In genomic region chr12:53207042-53207441, GRCh38 we compare ENCODE assay signal across 8 cellular contexts. TPM values are rescaled to one million over a fixed set of nuclear protein-coding genes. Genes with fewer than 3 reads are reported as not detected.
A peak's percentile ranks its signal among the peaks of the same experiment; 100 is the strongest.
DNase-seq lines count a peak whose midpoint lies in the region; ATAC-seq and TF ChIP-seq lines count a peak whose summit lies in the region.

Gene ITGB7, minus strand, starts transcription at chr12:53207251. Its CDS starts 6,808 bp downstream, at chr12:53200443.

- ATAC-seq in GM19043 (IDR thresholded peaks at IDR 0.05; ENCODE audit: low read depth, unreplicated experiment) (peak; percentile 54), HG03097 (IDR thresholded peaks at IDR 0.05; ENCODE audit: low FRiP score, unreplicated experiment) (peak; percentile 37), foreskin keratinocyte (peak; percentile 35), GM18873 (IDR thresholded peaks at IDR 0.05; ENCODE audit: low FRiP score, unreplicated experiment) (no peak)
- peak; percentile 61 to 68 for ATAC-seq in activated CD4-positive, CD25-positive, alpha-beta regulatory T cell treated with anti-CD3 and anti-CD28 coated beads, Interleukin-2, amount 50 U/mL, for 24 hours

- peaks cover 0 to 30% (median 3%) of the 10 kb centered on the region in 3 donors for H3K36me3 ChIP-seq in tibial nerve

- WGBS in tibial nerve, 2 donors: 38 to 44% methylated on average over 5 of the region's 5 CpGs

- no peak for TF ChIP-seq POLR2A in tibial nerve (IDR thresholded peaks at IDR 0.05)

- TF ChIP-seq EP300 in tibial nerve (IDR thresholded peaks at IDR 0.05): no peak

- H3K9me3 ChIP-seq in tibial nerve: no peaks in the 10 kb centered on the region

- H3K27me3 ChIP-seq in foreskin keratinocyte: no peaks in the 10 kb centered on the region
- no peaks in the 10 kb centered on the region for H3K27me3 ChIP-seq in tibial nerve

- peak within 1 kb of the TSS in 1 of 4 donors; percentile 26 for H3K4me3 ChIP-seq in tibial nerve

- DNase-seq in foreskin keratinocyte: no peak
- no peak for DNase-seq in tibial nerve (ENCODE audit: low spot score in 2 of 2)
- DNase-seq in NCI-H1105 (lab: John Stamatoyannopoulos, UW): no peak
- DNase-seq in NCI-H774 (lab: John Stamatoyannopoulos, UW): no peak

- H3K27ac ChIP-seq in foreskin keratinocyte: no peak within 1 kb of the TSS
- peak within 1 kb of the TSS in 3 of 4 donors; percentile 64 for H3K27ac ChIP-seq in tibial nerve

- TF ChIP-seq CTCF in foreskin keratinocyte (conservative IDR thresholded peaks at IDR 0.05) (no peak), tibial nerve (IDR thresholded peaks at IDR 0.05) (no peak)

- H3K4me1 ChIP-seq in foreskin keratinocyte (peaks cover 4% of the 10 kb centered on the region), tibial nerve (peaks cover 0 to 39% (median 18%) of the 10 kb centered on the region in 4 donors)

RNA-seq across cellular contexts. Expression of gene ITGB7, which starts in this region (rescaled TPM):
- total RNA-seq in foreskin keratinocyte (0.14 and 0.32 TPM in 2 replicates), tibial nerve (10 to 100 TPM in 2 of 4 donors, 1 to 10 TPM in 2; 3.6 to 15.1 (median 8.9) TPM)
- polyA plus RNA-seq in foreskin keratinocyte: 0.15 and 0.17 TPM in 2 replicates

Comparison
In these comparisons a context has a peak if more than half of its experiments do, and no peak if none do; other contexts are left out.
1. Peak in ATAC-seq in foreskin keratinocyte; RNA of the gene not detected or under 1 TPM.